2 cellular contexts compared by ENCODE assay signal in the genomic region with DNA sequence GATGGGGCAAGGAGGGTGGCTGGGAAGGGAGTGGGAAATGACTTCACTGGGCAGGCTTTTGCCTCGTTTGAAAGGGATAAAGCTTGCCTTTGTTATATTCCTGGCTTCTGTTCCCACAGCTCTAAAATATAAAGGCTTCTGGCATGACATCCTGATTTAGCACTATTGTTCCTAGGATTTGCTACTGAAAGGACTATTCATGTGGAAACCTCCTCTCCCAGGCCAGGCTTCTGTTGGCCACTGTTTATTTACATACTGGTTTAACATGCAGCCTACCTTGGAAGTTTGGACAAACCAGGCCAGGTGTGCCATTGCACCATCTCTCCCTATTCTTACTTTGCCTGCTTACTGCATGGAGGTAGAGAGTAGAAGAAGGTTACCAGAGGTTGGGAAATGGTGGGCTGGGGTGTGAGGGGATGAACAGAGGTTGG.
TF ChIP-seq lines count a peak whose summit lies in the region.

No MANE protein-coding gene starts in this region.

TF ChIP-seq in Ishikawa, 13 proteins besides CTCF, POLR2A, EP300 and RAD21 (continued from another document):
- TF ChIP-seq, protein P1, sequence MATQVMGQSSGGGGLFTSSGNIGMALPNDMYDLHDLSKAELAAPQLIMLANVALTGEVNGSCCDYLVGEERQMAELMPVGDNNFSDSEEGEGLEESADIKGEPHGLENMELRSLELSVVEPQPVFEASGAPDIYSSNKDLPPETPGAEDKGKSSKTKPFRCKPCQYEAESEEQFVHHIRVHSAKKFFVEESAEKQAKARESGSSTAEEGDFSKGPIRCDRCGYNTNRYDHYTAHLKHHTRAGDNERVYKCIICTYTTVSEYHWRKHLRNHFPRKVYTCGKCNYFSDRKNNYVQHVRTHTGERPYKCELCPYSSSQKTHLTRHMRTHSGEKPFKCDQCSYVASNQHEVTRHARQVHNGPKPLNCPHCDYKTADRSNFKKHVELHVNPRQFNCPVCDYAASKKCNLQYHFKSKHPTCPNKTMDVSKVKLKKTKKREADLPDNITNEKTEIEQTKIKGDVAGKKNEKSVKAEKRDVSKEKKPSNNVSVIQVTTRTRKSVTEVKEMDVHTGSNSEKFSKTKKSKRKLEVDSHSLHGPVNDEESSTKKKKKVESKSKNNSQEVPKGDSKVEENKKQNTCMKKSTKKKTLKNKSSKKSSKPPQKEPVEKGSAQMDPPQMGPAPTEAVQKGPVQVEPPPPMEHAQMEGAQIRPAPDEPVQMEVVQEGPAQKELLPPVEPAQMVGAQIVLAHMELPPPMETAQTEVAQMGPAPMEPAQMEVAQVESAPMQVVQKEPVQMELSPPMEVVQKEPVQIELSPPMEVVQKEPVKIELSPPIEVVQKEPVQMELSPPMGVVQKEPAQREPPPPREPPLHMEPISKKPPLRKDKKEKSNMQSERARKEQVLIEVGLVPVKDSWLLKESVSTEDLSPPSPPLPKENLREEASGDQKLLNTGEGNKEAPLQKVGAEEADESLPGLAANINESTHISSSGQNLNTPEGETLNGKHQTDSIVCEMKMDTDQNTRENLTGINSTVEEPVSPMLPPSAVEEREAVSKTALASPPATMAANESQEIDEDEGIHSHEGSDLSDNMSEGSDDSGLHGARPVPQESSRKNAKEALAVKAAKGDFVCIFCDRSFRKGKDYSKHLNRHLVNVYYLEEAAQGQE (IDR thresholded peaks at IDR 0.05; ENCODE audit: low read depth), result no peak
- TF ChIP-seq, protein P2, sequence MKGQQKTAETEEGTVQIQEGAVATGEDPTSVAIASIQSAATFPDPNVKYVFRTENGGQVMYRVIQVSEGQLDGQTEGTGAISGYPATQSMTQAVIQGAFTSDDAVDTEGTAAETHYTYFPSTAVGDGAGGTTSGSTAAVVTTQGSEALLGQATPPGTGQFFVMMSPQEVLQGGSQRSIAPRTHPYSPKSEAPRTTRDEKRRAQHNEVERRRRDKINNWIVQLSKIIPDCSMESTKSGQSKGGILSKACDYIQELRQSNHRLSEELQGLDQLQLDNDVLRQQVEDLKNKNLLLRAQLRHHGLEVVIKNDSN (IDR thresholded peaks at IDR 0.05), result no peak
- TF ChIP-seq YY1 (IDR thresholded peaks at IDR 0.05; ENCODE audit: low read depth) (no peak), CEBPB (IDR thresholded peaks at IDR 0.05) (peak; percentile 61), NFIC (IDR thresholded peaks at IDR 0.05) (peak; percentile 75), TCF12 (IDR thresholded peaks at IDR 0.05; ENCODE audit: low read depth) (peak; percentile 73), TEAD4 (IDR thresholded peaks at IDR 0.05) (peak; percentile 24; the same call in 1 of the 2 replicates)

TF ChIP-seq in WTC11, 78 proteins besides CTCF, POLR2A, EP300 and RAD21 (continued from another document):
- TF ChIP-seq, protein P3, sequence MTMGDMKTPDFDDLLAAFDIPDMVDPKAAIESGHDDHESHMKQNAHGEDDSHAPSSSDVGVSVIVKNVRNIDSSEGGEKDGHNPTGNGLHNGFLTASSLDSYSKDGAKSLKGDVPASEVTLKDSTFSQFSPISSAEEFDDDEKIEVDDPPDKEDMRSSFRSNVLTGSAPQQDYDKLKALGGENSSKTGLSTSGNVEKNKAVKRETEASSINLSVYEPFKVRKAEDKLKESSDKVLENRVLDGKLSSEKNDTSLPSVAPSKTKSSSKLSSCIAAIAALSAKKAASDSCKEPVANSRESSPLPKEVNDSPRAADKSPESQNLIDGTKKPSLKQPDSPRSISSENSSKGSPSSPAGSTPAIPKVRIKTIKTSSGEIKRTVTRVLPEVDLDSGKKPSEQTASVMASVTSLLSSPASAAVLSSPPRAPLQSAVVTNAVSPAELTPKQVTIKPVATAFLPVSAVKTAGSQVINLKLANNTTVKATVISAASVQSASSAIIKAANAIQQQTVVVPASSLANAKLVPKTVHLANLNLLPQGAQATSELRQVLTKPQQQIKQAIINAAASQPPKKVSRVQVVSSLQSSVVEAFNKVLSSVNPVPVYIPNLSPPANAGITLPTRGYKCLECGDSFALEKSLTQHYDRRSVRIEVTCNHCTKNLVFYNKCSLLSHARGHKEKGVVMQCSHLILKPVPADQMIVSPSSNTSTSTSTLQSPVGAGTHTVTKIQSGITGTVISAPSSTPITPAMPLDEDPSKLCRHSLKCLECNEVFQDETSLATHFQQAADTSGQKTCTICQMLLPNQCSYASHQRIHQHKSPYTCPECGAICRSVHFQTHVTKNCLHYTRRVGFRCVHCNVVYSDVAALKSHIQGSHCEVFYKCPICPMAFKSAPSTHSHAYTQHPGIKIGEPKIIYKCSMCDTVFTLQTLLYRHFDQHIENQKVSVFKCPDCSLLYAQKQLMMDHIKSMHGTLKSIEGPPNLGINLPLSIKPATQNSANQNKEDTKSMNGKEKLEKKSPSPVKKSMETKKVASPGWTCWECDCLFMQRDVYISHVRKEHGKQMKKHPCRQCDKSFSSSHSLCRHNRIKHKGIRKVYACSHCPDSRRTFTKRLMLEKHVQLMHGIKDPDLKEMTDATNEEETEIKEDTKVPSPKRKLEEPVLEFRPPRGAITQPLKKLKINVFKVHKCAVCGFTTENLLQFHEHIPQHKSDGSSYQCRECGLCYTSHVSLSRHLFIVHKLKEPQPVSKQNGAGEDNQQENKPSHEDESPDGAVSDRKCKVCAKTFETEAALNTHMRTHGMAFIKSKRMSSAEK (CRISPR knock-in tag; IDR thresholded peaks at IDR 0.05; ENCODE audit: borderline replicate concordance), result 0 out of 2 replicates have a peak, but pooled peaks have one; percentile 38
- TF ChIP-seq ZNF138 (CRISPR knock-in tag; conservative IDR thresholded peaks at IDR 0.05), result 0 out of 2 replicates have a peak, but pooled peaks have one; percentile 33
- TF ChIP-seq FOXK1 (CRISPR knock-in tag; IDR thresholded peaks at IDR 0.05), result peak; percentile 73; the same call in 1 of the 2 replicates
- TF ChIP-seq OVOL2 (CRISPR knock-in tag; IDR thresholded peaks at IDR 0.05; ENCODE audit: borderline replicate concordance), result no peak
